23 cellular contexts compared by ENCODE assay signal in genomic region chr5:127447822-127448221, GRCh38.
DNase-seq lines count a peak whose midpoint lies in the region; ATAC-seq and TF ChIP-seq lines count a peak whose summit lies in the region.
"Had no signal": no experiment of that assay in that cellular context is flagged by ENCODE, and none has a peak within 500 bp of the region (broad histone marks: within the 10 kb centered on the region; RNA-seq: fewer than 3 reads in every experiment).

No MANE protein-coding gene starts in this region.

- CTCF ChIA-PET in activated naive CD4-positive, alpha-beta T cell treated with anti-CD3 and anti-CD28 coated beads, Interleukin-2, amount 10 ng/mL, durations not matched to agents 7 days and 5 days (lab: Charles Lee), result no interaction called here

- H3K79me2 ChIP-seq in GM23248 (ENCODE audit: insufficient read depth), result no peaks in the 10 kb centered on the region
- H3K79me2 ChIP-seq in osteoblast (ENCODE audit: insufficient read depth, low read length), result no peaks in the 10 kb centered on the region

- H3K36me3 ChIP-seq in GM23248 (ENCODE audit: low read depth), result no peaks in the 10 kb centered on the region
- peaks cover 64% of the 10 kb centered on the region for H3K36me3 ChIP-seq in SJCRH30
- H3K36me3 ChIP-seq in osteoblast (ENCODE audit: insufficient read depth, low read length), result no peaks in the 10 kb centered on the region
- H3K36me3 ChIP-seq in gastrocnemius medialis, result no peaks in the 10 kb centered on the region
- H3K36me3 ChIP-seq: colonic mucosa had no signal

- H3F3A ChIP-seq in GM23248 (ENCODE audit: insufficient read depth), result no peaks in the 10 kb centered on the region

- no peak overlapping the region for H2AFZ ChIP-seq in GM23248
- peak overlapping the region; percentile 28 for H2AFZ ChIP-seq in osteoblast (ENCODE audit: low read length)

- H3K36me3 Mint-ChIP-seq in activated naive CD4-positive, alpha-beta T cell treated with anti-CD3 and anti-CD28 coated beads, Interleukin-2, amount 10 ng/mL, durations not matched to agents 7 days and 5 days, result no peaks in the 10 kb centered on the region
- H3K36me3 Mint-ChIP-seq in endothelial cell (ENCODE audit: low read depth, unreplicated experiment), result no peaks in the 10 kb centered on the region

- H3K9me3 Mint-ChIP-seq in activated naive CD4-positive, alpha-beta T cell treated with anti-CD3 and anti-CD28 coated beads, Interleukin-2, amount 10 ng/mL, durations not matched to agents 7 days and 5 days, result no peaks in the 10 kb centered on the region
- H3K9me3 Mint-ChIP-seq in endothelial cell (ENCODE audit: unreplicated experiment), result no peaks in the 10 kb centered on the region
- H3K9me3 Mint-ChIP-seq: activated CD8-positive, alpha-beta T cell treated with anti-CD3 and anti-CD28 coated beads for 36 hours; activated naive CD4-positive, alpha-beta T cell treated with anti-CD3 and anti-CD28 coated beads for 36 hours; activated T-cell treated with anti-CD3 and anti-CD28 coated beads, Interleukin-2, amount 50 U/mL, for 24 hours; CD4-positive, alpha-beta T cell; WTC11 had no signal

- WGBS in GM23248 (ENCODE audit: low coverage in 1 of 2, low lambda C conversion rate in 2 of 2, missing lambda C conversion rate in 2 of 2), 2 experiments, result 15 to 19% methylated on average over 7 of the region's 7 CpGs

- H3K27me3 Mint-ChIP-seq in activated naive CD4-positive, alpha-beta T cell treated with anti-CD3 and anti-CD28 coated beads, Interleukin-2, amount 10 ng/mL, durations not matched to agents 7 days and 5 days, result peaks cover 13% of the 10 kb centered on the region
- no peaks in the 10 kb centered on the region for H3K27me3 Mint-ChIP-seq in endothelial cell (ENCODE audit: unreplicated experiment)

- no peaks in the 10 kb centered on the region for H3K9me2 ChIP-seq in GM23248 (ENCODE audit: insufficient read depth)

- no peak for TF ChIP-seq CTCF in osteoblast (IDR thresholded peaks at IDR 0.05; ENCODE audit: extremely low read depth, low read depth, low read length)
- no peak for TF ChIP-seq CTCF in endothelial cell (IDR thresholded peaks at IDR 0.05; ENCODE audit: unreplicated experiment)
- no peak for TF ChIP-seq CTCF in gastrocnemius medialis (IDR thresholded peaks at IDR 0.05 in 4 of 5, conservative IDR thresholded peaks at IDR 0.05 in 1 of 5)

- in situ Hi-C loops in GM23248 (cut with MboI) (loop anchor here (10.0 kb wide), 1 partner anchor 153 kb away; the partner anchor contains the start of gene MEGF10), gastrocnemius medialis (cut with MboI; ENCODE audit: low sequenced_read_pairs in 4 of 4) (loop anchor here in 2 of 4 donors (10.0 kb wide), 1 partner anchor 153 kb away; the partner anchor contains the start of gene MEGF10 (in 2 of the 2))

- H3K27me3 ChIP-seq in GM23248 (replicated peaks; ENCODE audit: insufficient read depth), result peaks cover 11% of the 10 kb centered on the region
- H3K27me3 ChIP-seq in SJCRH30, result no peaks in the 10 kb centered on the region
- H3K27me3 ChIP-seq in osteoblast (ENCODE audit: insufficient read depth, low read length), result no peaks in the 10 kb centered on the region
- no peaks in the 10 kb centered on the region for H3K27me3 ChIP-seq in gastrocnemius medialis
- H3K27me3 ChIP-seq: body of pancreas, colonic mucosa had no signal

- H3K4me2 ChIP-seq in GM23248 (ENCODE audit: unreplicated experiment), result no peak overlapping the region
- peak overlapping the region; percentile 8 for H3K4me2 ChIP-seq in osteoblast (ENCODE audit: insufficient read depth, low read length)

- ATAC-seq in gastrocnemius medialis, result no peak
- ATAC-seq: activated CD8-positive, alpha-beta T cell treated with anti-CD3 and anti-CD28 coated beads for 36 hours; body of pancreas; left ventricle myocardium superior; PC-3 had no signal

- TF ChIP-seq POLR2A in gastrocnemius medialis (IDR thresholded peaks at IDR 0.05), result no peak

- H3K27ac Mint-ChIP-seq in activated naive CD4-positive, alpha-beta T cell treated with anti-CD3 and anti-CD28 coated beads, Interleukin-2, amount 10 ng/mL, durations not matched to agents 7 days and 5 days, result no peak overlapping the region
- no peak overlapping the region for H3K27ac Mint-ChIP-seq in endothelial cell (ENCODE audit: unreplicated experiment)
- H3K27ac Mint-ChIP-seq: activated CD8-positive, alpha-beta T cell treated with anti-CD3 and anti-CD28 coated beads for 36 hours; activated naive CD4-positive, alpha-beta T cell treated with anti-CD3 and anti-CD28 coated beads for 36 hours; activated T-cell treated with anti-CD3 and anti-CD28 coated beads, Interleukin-2, amount 50 U/mL, for 24 hours; CD4-positive, alpha-beta T cell had no signal

- DNase-seq in GM23248, result peak; percentile 79
- DNase-seq in SJCRH30, result no peak
- DNase-seq in fibroblast of gingiva (ENCODE audit: low read depth), result peak; percentile 21
- peak; percentile 48 for DNase-seq in osteoblast (ENCODE audit: insufficient read length, low spot score, missing footprints)
- DNase-seq in NCI-H2081 treated with DMSO at 0.1 percent for 48 hours (lab: John Stamatoyannopoulos, UW), result no peak
- no peak for DNase-seq in activated naive CD4-positive, alpha-beta T cell treated with anti-CD3 and anti-CD28 coated beads, Interleukin-2, amount 10 ng/mL, durations not matched to agents 7 days and 5 days
- DNase-seq in endothelial cell (ENCODE audit: low spot score), result no peak
- DNase-seq in gastrocnemius medialis, result no peak
- DNase-seq: activated CD8-positive, alpha-beta T cell treated with anti-CD3 and anti-CD28 coated beads for 36 hours; activated naive CD4-positive, alpha-beta T cell treated with anti-CD3 and anti-CD28 coated beads for 36 hours; activated T-cell treated with anti-CD3 and anti-CD28 coated beads, Interleukin-2, amount 50 U/mL, for 24 hours; body of pancreas; CD4-positive, alpha-beta T cell; colonic mucosa; DMS79 treated with DMSO at 0.1 percent for 48 hours; glutamatergic neuron; left ventricle myocardium superior; NCI-H2171 treated with DMSO at 0.1 percent for 48 hours; NCI-H82; occipital lobe; PC-3; stimulated activated CD4-positive, alpha-beta T cell treated with anti-CD3 and anti-CD28 coated beads, Interleukin-15, amount 100 ng/mL, for 24 hours had no signal

- H3K4me1 Mint-ChIP-seq in activated naive CD4-positive, alpha-beta T cell treated with anti-CD3 and anti-CD28 coated beads, Interleukin-2, amount 10 ng/mL, durations not matched to agents 7 days and 5 days, result no peaks in the 10 kb centered on the region
- no peaks in the 10 kb centered on the region for H3K4me1 Mint-ChIP-seq in endothelial cell (ENCODE audit: unreplicated experiment)

- H3K4me3 ChIP-seq in GM23248, result no peak overlapping the region
- H3K4me3 ChIP-seq in SJCRH30, result no peak overlapping the region
- no peak overlapping the region for H3K4me3 ChIP-seq in osteoblast (ENCODE audit: insufficient read depth, low read length)
- no peak overlapping the region for H3K4me3 ChIP-seq in gastrocnemius medialis
- H3K4me3 ChIP-seq: body of pancreas, colonic mucosa had no signal

- no peak overlapping the region for H3K27ac ChIP-seq in GM23248
- peak overlapping the region; percentile 34 for H3K27ac ChIP-seq in SJCRH30
- H3K27ac ChIP-seq in osteoblast (ENCODE audit: low read depth, low read length), result peak overlapping the region; percentile 18
- no peak overlapping the region for H3K27ac ChIP-seq in gastrocnemius medialis
- H3K27ac ChIP-seq: body of pancreas, colonic mucosa had no signal

- H3K9me3 ChIP-seq in GM23248 (ENCODE audit: low read depth) (no peaks in the 10 kb centered on the region), SJCRH30 (replicated peaks) (no peaks in the 10 kb centered on the region), osteoblast (ENCODE audit: low read depth, low read length) (no peaks in the 10 kb centered on the region), gastrocnemius medialis (no peaks in the 10 kb centered on the region)
- H3K9me3 ChIP-seq: body of pancreas, colonic mucosa had no signal

- intact Hi-C loops in gastrocnemius medialis (cut with DNase I; ENCODE audit: low total_unique reads), result no loop called here

- H3K9ac ChIP-seq in GM23248, result no peak overlapping the region

- no peak overlapping the region for H3K4me3 Mint-ChIP-seq in activated naive CD4-positive, alpha-beta T cell treated with anti-CD3 and anti-CD28 coated beads, Interleukin-2, amount 10 ng/mL, durations not matched to agents 7 days and 5 days
- no peak overlapping the region for H3K4me3 Mint-ChIP-seq in endothelial cell (ENCODE audit: unreplicated experiment)
- H3K4me3 Mint-ChIP-seq: activated CD8-positive, alpha-beta T cell treated with anti-CD3 and anti-CD28 coated beads for 36 hours; activated naive CD4-positive, alpha-beta T cell treated with anti-CD3 and anti-CD28 coated beads for 36 hours; activated T-cell treated with anti-CD3 and anti-CD28 coated beads, Interleukin-2, amount 50 U/mL, for 24 hours; CD4-positive, alpha-beta T cell; WTC11 had no signal

- H4K20me1 ChIP-seq in GM23248 (ENCODE audit: insufficient read depth) (no peaks in the 10 kb centered on the region), osteoblast (ENCODE audit: insufficient read depth, low read length) (no peaks in the 10 kb centered on the region)

- H3K4me1 ChIP-seq in GM23248 (ENCODE audit: insufficient read depth), result peaks cover 11% of the 10 kb centered on the region; the same call in 1 of the 2 replicates
- no peaks in the 10 kb centered on the region for H3K4me1 ChIP-seq in SJCRH30
- peaks cover 5% of the 10 kb centered on the region for H3K4me1 ChIP-seq in osteoblast (ENCODE audit: insufficient read depth, low read length)
- H3K4me1 ChIP-seq in gastrocnemius medialis, result no peaks in the 10 kb centered on the region
- H3K4me1 ChIP-seq: body of pancreas, colonic mucosa had no signal

Comparison
In these comparisons a context has a peak if more than half of its experiments do, and no peak if none do; other contexts are left out.
1. DNase-seq: peak in GM23248 (single experiment), fibroblast of gingiva (single experiment) and osteoblast (single experiment); none in SJCRH30 (0 of 2), NCI-H2081 treated with DMSO at 0.1 percent for 48 hours (single experiment), activated naive CD4-positive, alpha-beta T cell treated with anti-CD3 and anti-CD28 coated beads, Interleukin-2, amount 10 ng/mL, durations not matched to agents 7 days and 5 days (single experiment), endothelial cell (single experiment) and gastrocnemius medialis (0 of 2).
2. H3K27ac ChIP-seq: peak in SJCRH30 (single experiment) and osteoblast (single experiment); none in GM23248 (single experiment) and gastrocnemius medialis (0 of 4).